15 cellular contexts compared by ENCODE assay signal in the genomic region with DNA sequence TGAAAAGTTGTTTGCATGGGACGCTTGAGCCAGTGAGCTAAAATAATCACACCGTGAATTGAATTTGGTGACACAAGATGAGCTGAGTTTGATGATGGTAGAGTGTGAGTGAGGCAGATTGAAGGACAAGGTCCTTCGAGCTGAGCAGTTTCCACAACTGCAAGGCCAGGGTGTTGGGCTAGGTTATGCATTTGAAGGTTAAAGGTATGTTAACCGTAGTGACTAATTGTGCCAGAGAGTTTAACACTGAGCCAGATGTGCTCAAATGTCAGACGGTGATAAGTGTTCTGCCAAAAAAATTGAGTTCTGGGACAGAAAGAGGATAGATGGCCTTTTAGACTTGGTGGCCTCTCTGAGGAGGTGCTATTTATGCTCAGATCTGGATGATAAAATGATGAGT.
DNase-seq lines count a peak whose midpoint lies in the region; ATAC-seq and TF ChIP-seq lines count a peak whose summit lies in the region.
"Had no signal": no experiment of that assay in that cellular context is flagged by ENCODE, and none has a peak within 500 bp of the region (broad histone marks: within the 10 kb centered on the region; RNA-seq: fewer than 3 reads in every experiment).

No MANE protein-coding gene starts in this region.

- H3K36me3 Mint-ChIP-seq in activated naive CD8-positive, alpha-beta T cell treated with anti-CD3 and anti-CD28 coated beads, Interleukin-2, amount 50 U/mL, for 24 hours (ENCODE audit: low read depth), result no peaks in the 10 kb centered on the region
- peaks cover 9% of the 10 kb centered on the region for H3K36me3 Mint-ChIP-seq in activated naive CD8-positive, alpha-beta T cell treated with anti-CD3 and anti-CD28 coated beads for 36 hours
- H3K36me3 Mint-ChIP-seq: CD4-positive, CD25-positive, alpha-beta regulatory T cell had no signal

- WGBS in prostate gland, result 95% methylated on average over 5 of the region's 5 CpGs

- no peak for TF ChIP-seq CTCF in neutrophil (IDR thresholded peaks at IDR 0.05)
- no peak for TF ChIP-seq CTCF in prostate gland (IDR thresholded peaks at IDR 0.05)

- ATAC-seq in activated naive CD8-positive, alpha-beta T cell treated with anti-CD3 and anti-CD28 coated beads, Interleukin-2, amount 50 U/mL, for 24 hours, result peak; percentile 74
- peak; percentile 36 for ATAC-seq in stimulated activated naive CD8-positive, alpha-beta T cell treated with anti-CD3 and anti-CD28 coated beads, Interleukin-15, Interleukin-2, amounts not matched to agents 100 U/mL and 50 U/mL, for 24 hours
- ATAC-seq in stimulated activated naive CD8-positive, alpha-beta T cell treated with anti-CD3 and anti-CD28 coated beads, Interleukin-15, amount 100 ng/mL, for 72 hours, result no peak

- no peak overlapping the region for H3K4me3 ChIP-seq in neutrophil (ENCODE audit: low read depth in 1 of 2, low read length in 1 of 2)
- H3K4me3 ChIP-seq in prostate gland, result no peak overlapping the region
- H3K4me3 ChIP-seq: BLaER1 treated with 17β-estradiol and CSF1 and Interleukin-3, amounts not matched to agents 10 nM and 100 nM had no signal

- H3K27me3 Mint-ChIP-seq in activated naive CD8-positive, alpha-beta T cell treated with anti-CD3 and anti-CD28 coated beads, Interleukin-2, amount 50 U/mL, for 24 hours, result no peaks in the 10 kb centered on the region
- no peaks in the 10 kb centered on the region for H3K27me3 Mint-ChIP-seq in activated naive CD8-positive, alpha-beta T cell treated with anti-CD3 and anti-CD28 coated beads for 36 hours
- H3K27me3 Mint-ChIP-seq in stimulated activated naive CD8-positive, alpha-beta T cell treated with anti-CD3 and anti-CD28 coated beads, Interleukin-15, amount 100 ng/mL, for 72 hours, result no peaks in the 10 kb centered on the region
- H3K27me3 Mint-ChIP-seq: CD4-positive, CD25-positive, alpha-beta regulatory T cell had no signal

- H3K36me3 ChIP-seq in neutrophil (no peaks in the 10 kb centered on the region), prostate gland (no peaks in the 10 kb centered on the region)

- intact Hi-C loops in prostate gland (cut with DNase I), result no loop called here

- H3K9me3 Mint-ChIP-seq in activated naive CD8-positive, alpha-beta T cell treated with anti-CD3 and anti-CD28 coated beads, Interleukin-2, amount 50 U/mL, for 24 hours, result peaks cover 4% of the 10 kb centered on the region
- peaks cover 5% of the 10 kb centered on the region for H3K9me3 Mint-ChIP-seq in activated naive CD8-positive, alpha-beta T cell treated with anti-CD3 and anti-CD28 coated beads for 36 hours
- H3K9me3 Mint-ChIP-seq in stimulated activated naive CD8-positive, alpha-beta T cell treated with anti-CD3 and anti-CD28 coated beads, Interleukin-15, amount 100 ng/mL, for 72 hours, result no peaks in the 10 kb centered on the region
- H3K9me3 Mint-ChIP-seq: CD4-positive, CD25-positive, alpha-beta regulatory T cell; H9 had no signal

- H3K4me1 Mint-ChIP-seq in activated naive CD8-positive, alpha-beta T cell treated with anti-CD3 and anti-CD28 coated beads, Interleukin-2, amount 50 U/mL, for 24 hours, result peaks cover 29% of the 10 kb centered on the region
- H3K4me1 Mint-ChIP-seq in activated naive CD8-positive, alpha-beta T cell treated with anti-CD3 and anti-CD28 coated beads for 36 hours, result peaks cover 29% of the 10 kb centered on the region
- peaks cover 17% of the 10 kb centered on the region for H3K4me1 Mint-ChIP-seq in stimulated activated naive CD8-positive, alpha-beta T cell treated with anti-CD3 and anti-CD28 coated beads, Interleukin-15, amount 100 ng/mL, for 72 hours

- H3K27ac Mint-ChIP-seq in activated naive CD8-positive, alpha-beta T cell treated with anti-CD3 and anti-CD28 coated beads, Interleukin-2, amount 50 U/mL, for 24 hours, result no peak overlapping the region
- H3K27ac Mint-ChIP-seq in activated naive CD8-positive, alpha-beta T cell treated with anti-CD3 and anti-CD28 coated beads for 36 hours, result no peak overlapping the region
- H3K27ac Mint-ChIP-seq in stimulated activated naive CD8-positive, alpha-beta T cell treated with anti-CD3 and anti-CD28 coated beads, Interleukin-15, amount 100 ng/mL, for 72 hours, result no peak overlapping the region
- H3K27ac Mint-ChIP-seq: H9 had no signal

- no peak for TF ChIP-seq POLR2A in prostate gland (IDR thresholded peaks at IDR 0.05)

- no peak overlapping the region for H3K4me3 Mint-ChIP-seq in activated naive CD8-positive, alpha-beta T cell treated with anti-CD3 and anti-CD28 coated beads, Interleukin-2, amount 50 U/mL, for 24 hours
- H3K4me3 Mint-ChIP-seq in activated naive CD8-positive, alpha-beta T cell treated with anti-CD3 and anti-CD28 coated beads for 36 hours, result no peak overlapping the region
- H3K4me3 Mint-ChIP-seq in stimulated activated naive CD8-positive, alpha-beta T cell treated with anti-CD3 and anti-CD28 coated beads, Interleukin-15, amount 100 ng/mL, for 72 hours, result no peak overlapping the region
- H3K4me3 Mint-ChIP-seq: CD4-positive, CD25-positive, alpha-beta regulatory T cell; H9 had no signal

- H3K27me3 ChIP-seq in neutrophil (no peaks in the 10 kb centered on the region), prostate gland (replicated peaks; ENCODE audit: insufficient read depth) (no peaks in the 10 kb centered on the region)
- H3K27me3 ChIP-seq: BLaER1 treated with 17β-estradiol and CSF1 and Interleukin-3, amounts not matched to agents 10 nM and 100 nM had no signal

- H3K27ac ChIP-seq in neutrophil (peak overlapping the region; percentile 16), prostate gland (no peak overlapping the region)
- H3K27ac ChIP-seq: BLaER1 treated with 17β-estradiol and CSF1 and Interleukin-3, amounts not matched to agents 10 nM and 100 nM had no signal

- H3K9me3 ChIP-seq in neutrophil (no peaks in the 10 kb centered on the region), prostate gland (no peaks in the 10 kb centered on the region)

- DNase-seq in activated naive CD8-positive, alpha-beta T cell treated with anti-CD3 and anti-CD28 coated beads, Interleukin-2, amount 50 U/mL, for 24 hours, result no peak
- DNase-seq in activated naive CD8-positive, alpha-beta T cell treated with anti-CD3 and anti-CD28 coated beads for 36 hours, result no peak
- DNase-seq in stimulated activated naive CD8-positive, alpha-beta T cell treated with anti-CD3 and anti-CD28 coated beads, Interleukin-15, Interleukin-2, amounts not matched to agents 100 U/mL and 50 U/mL, for 24 hours, result no peak
- DNase-seq in stimulated activated naive CD8-positive, alpha-beta T cell treated with anti-CD3 and anti-CD28 coated beads, Interleukin-15, amount 100 ng/mL, for 72 hours, result no peak
- DNase-seq in prostate gland (ENCODE audit: low spot score) (no peak), T1000 (lab: John Stamatoyannopoulos, UW) (no peak)
- DNase-seq: 8988T; AML-193; CD4-positive, CD25-positive, alpha-beta regulatory T cell; DMS53; GF-D8; GOT3; H9 had no signal

- H3K4me1 ChIP-seq in neutrophil (ENCODE audit: control insufficient read depth in 1 of 2, insufficient read depth in 1 of 2, low read depth in 1 of 2, low read length in 1 of 2), result no peaks in the 10 kb centered on the region
- H3K4me1 ChIP-seq in prostate gland (replicated peaks), result no peaks in the 10 kb centered on the region
